In the genomic region with DNA sequence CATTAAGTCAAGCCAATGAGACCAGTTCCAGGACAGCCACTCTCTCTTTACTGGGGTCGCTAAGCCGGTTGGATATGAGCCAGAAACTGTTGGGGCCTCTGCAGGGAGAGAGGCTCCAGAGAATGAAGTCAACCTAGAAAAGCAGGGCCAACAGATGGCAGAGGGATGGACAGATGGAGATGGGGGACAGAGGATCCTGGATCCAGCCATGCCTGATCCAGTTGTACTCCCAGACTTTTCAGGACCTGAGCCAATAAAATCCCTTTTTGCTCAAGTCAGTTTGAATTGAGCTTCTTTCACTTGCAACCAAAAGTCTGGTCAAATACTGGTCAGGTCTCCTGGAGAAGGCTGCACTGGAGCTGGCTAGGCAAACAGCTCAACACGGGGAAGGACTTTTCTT, we compare ENCODE assay signal across 11 cellular contexts. TPM values are rescaled to one million over a fixed set of nuclear protein-coding genes. Genes with fewer than 3 reads are reported as not detected.
DNase-seq lines count a peak whose midpoint lies in the region; ATAC-seq and TF ChIP-seq lines count a peak whose summit lies in the region.
"Had no signal": no experiment of that assay in that cellular context is flagged by ENCODE, and none has a peak within 500 bp of the region (broad histone marks: within the 10 kb centered on the region; RNA-seq: fewer than 3 reads in every experiment).

No MANE protein-coding gene starts in this region.

- H3K4me3 Mint-ChIP-seq in activated CD8-positive, alpha-beta memory T cell treated with anti-CD3 and anti-CD28 coated beads, Interleukin-2, amount 10 ng/mL, durations not matched to agents 7 days and 5 days = peak overlapping the region; percentile 99
- H3K4me3 Mint-ChIP-seq in activated T-helper 1 cell treated with anti-CD3 and anti-CD28 coated beads, Interleukin-12 subunit alpha, Interleukin-12 subunit beta, Interleukin-2, Interleukin-4 antibody, amounts not matched to agents 30 ng/mL and 10 ng/mL and 1 ng/mL, durations not matched to agents 14 hours and 24 hours and 36 hours = peak overlapping the region; percentile 96
- peak overlapping the region; percentile 14 to 97 (median 92) for H3K4me3 Mint-ChIP-seq in immature natural killer cell

- no peak overlapping the region for H3K27ac Mint-ChIP-seq in activated CD8-positive, alpha-beta memory T cell treated with anti-CD3 and anti-CD28 coated beads, Interleukin-2, amount 10 ng/mL, durations not matched to agents 7 days and 5 days
- H3K27ac Mint-ChIP-seq in activated T-helper 1 cell treated with anti-CD3 and anti-CD28 coated beads, Interleukin-12 subunit alpha, Interleukin-12 subunit beta, Interleukin-2, Interleukin-4 antibody, amounts not matched to agents 30 ng/mL and 10 ng/mL and 1 ng/mL, durations not matched to agents 14 hours and 24 hours and 36 hours = peak overlapping the region; percentile 10
- peak overlapping the region in 3 of 6 donors; percentile 0 to 40 (median 15) for H3K27ac Mint-ChIP-seq in immature natural killer cell

- 47% methylated on average over 3 of the region's 3 CpGs for WGBS in suprapubic skin

- TF ChIP-seq POLR2A in suprapubic skin (IDR thresholded peaks at IDR 0.05) = no peak

- no peaks in the 10 kb centered on the region for H3K27me3 ChIP-seq in suprapubic skin
- H3K27me3 ChIP-seq: BLaER1 had no signal

- peaks cover 4% of the 10 kb centered on the region for H3K9me3 Mint-ChIP-seq in activated CD8-positive, alpha-beta memory T cell treated with anti-CD3 and anti-CD28 coated beads, Interleukin-2, amount 10 ng/mL, durations not matched to agents 7 days and 5 days (ENCODE audit: low read depth)
- no peaks in the 10 kb centered on the region for H3K9me3 Mint-ChIP-seq in activated T-helper 1 cell treated with anti-CD3 and anti-CD28 coated beads, Interleukin-12 subunit alpha, Interleukin-12 subunit beta, Interleukin-2, Interleukin-4 antibody, amounts not matched to agents 30 ng/mL and 10 ng/mL and 1 ng/mL, durations not matched to agents 14 hours and 24 hours and 36 hours
- no peaks in the 10 kb centered on the region for H3K9me3 Mint-ChIP-seq in immature natural killer cell

- H3K9me3 ChIP-seq in suprapubic skin = no peaks in the 10 kb centered on the region
- H3K9me3 ChIP-seq: sigmoid colon had no signal

- no peak for TF ChIP-seq CTCF in suprapubic skin (IDR thresholded peaks at IDR 0.05)

- CTCF ChIA-PET in activated CD8-positive, alpha-beta memory T cell treated with anti-CD3 and anti-CD28 coated beads, Interleukin-2, amount 10 ng/mL, durations not matched to agents 7 days and 5 days (lab: Charles Lee) = interaction anchor here (2.7 to 4.6 kb wide), 2 partner anchors 61 to 111 kb away, joined by 10 to 19 read pairs; no protein-coding TSS in a partner anchor

- peaks cover 12% of the 10 kb centered on the region for H3K27me3 Mint-ChIP-seq in activated CD8-positive, alpha-beta memory T cell treated with anti-CD3 and anti-CD28 coated beads, Interleukin-2, amount 10 ng/mL, durations not matched to agents 7 days and 5 days
- H3K27me3 Mint-ChIP-seq in activated T-helper 1 cell treated with anti-CD3 and anti-CD28 coated beads, Interleukin-12 subunit alpha, Interleukin-12 subunit beta, Interleukin-2, Interleukin-4 antibody, amounts not matched to agents 30 ng/mL and 10 ng/mL and 1 ng/mL, durations not matched to agents 14 hours and 24 hours and 36 hours (ENCODE audit: insufficient read depth) = peaks cover under 1% of the 10 kb centered on the region
- peaks cover 0 to 10% (median 8%) of the 10 kb centered on the region in 3 donors for H3K27me3 Mint-ChIP-seq in immature natural killer cell (ENCODE audit: low read depth in 3 of 3)

- H3K36me3 ChIP-seq in suprapubic skin = peaks cover 12% of the 10 kb centered on the region
- H3K36me3 ChIP-seq: BLaER1, sigmoid colon had no signal

- peaks cover 49% of the 10 kb centered on the region for H3K36me3 Mint-ChIP-seq in activated CD8-positive, alpha-beta memory T cell treated with anti-CD3 and anti-CD28 coated beads, Interleukin-2, amount 10 ng/mL, durations not matched to agents 7 days and 5 days
- H3K36me3 Mint-ChIP-seq in activated T-helper 1 cell treated with anti-CD3 and anti-CD28 coated beads, Interleukin-12 subunit alpha, Interleukin-12 subunit beta, Interleukin-2, Interleukin-4 antibody, amounts not matched to agents 30 ng/mL and 10 ng/mL and 1 ng/mL, durations not matched to agents 14 hours and 24 hours and 36 hours (ENCODE audit: low read depth) = peaks cover 48% of the 10 kb centered on the region
- peaks cover 5 to 18% (median 9%) of the 10 kb centered on the region in 3 donors for H3K36me3 Mint-ChIP-seq in immature natural killer cell

- ATAC-seq in activated CD8-positive, alpha-beta memory T cell treated with anti-CD3 and anti-CD28 coated beads, Interleukin-2, amount 10 ng/mL, durations not matched to agents 7 days and 5 days = no peak
- ATAC-seq in GM19455 (IDR thresholded peaks at IDR 0.05; ENCODE audit: unreplicated experiment) (no peak), HG02798 (IDR thresholded peaks at IDR 0.05; ENCODE audit: poor library complexity, unreplicated experiment) (no peak)

- H3K27ac ChIP-seq in suprapubic skin = peak overlapping the region; percentile 8
- H3K27ac ChIP-seq: BLaER1, sigmoid colon had no signal

- no peak for DNase-seq in activated CD8-positive, alpha-beta memory T cell treated with anti-CD3 and anti-CD28 coated beads, Interleukin-2, amount 10 ng/mL, durations not matched to agents 7 days and 5 days
- no peak for DNase-seq in activated CD8-positive, alpha-beta memory T cell treated with anti-CD3 and anti-CD28 coated beads, Interleukin-2, amount 50 U/mL, for 48 hours
- DNase-seq in activated T-helper 1 cell treated with anti-CD3 and anti-CD28 coated beads, Interleukin-12 subunit alpha, Interleukin-12 subunit beta, Interleukin-2, Interleukin-4 antibody, amounts not matched to agents 30 ng/mL and 10 ng/mL and 1 ng/mL, durations not matched to agents 14 hours and 24 hours and 36 hours (ENCODE audit: low spot score) = no peak
- DNase-seq in immature natural killer cell = no peak
- DNase-seq in suprapubic skin (ENCODE audit: low spot score in 2 of 2) = no peak
- no peak for DNase-seq in GM19240 (ENCODE audit: insufficient read length, low spot score)
- DNase-seq: NCI-H1417 treated with DMSO at 0.1 percent for 48 hours, sigmoid colon had no signal

- peak overlapping the region; percentile 56 for H3K4me3 ChIP-seq in suprapubic skin
- H3K4me3 ChIP-seq: BLaER1, sigmoid colon had no signal

- intact Hi-C loops in activated T-helper 1 cell treated with anti-CD3 and anti-CD28 coated beads, Interleukin-12 subunit alpha, Interleukin-12 subunit beta, Interleukin-2, Interleukin-4 antibody, amounts not matched to agents 30 ng/mL and 10 ng/mL and 1 ng/mL, durations not matched to agents 14 hours and 24 hours and 36 hours (cut with micrococcal nuclease) = loop anchor here (5.0 to 10.0 kb wide), 2 partner anchors 480 to 682 kb away; partner anchors contain the start of genes CYB5RL, MRPL37 and SSBP3

- peaks cover 52% of the 10 kb centered on the region for H3K4me1 ChIP-seq in suprapubic skin

- peaks cover 60% of the 10 kb centered on the region for H3K4me1 Mint-ChIP-seq in activated CD8-positive, alpha-beta memory T cell treated with anti-CD3 and anti-CD28 coated beads, Interleukin-2, amount 10 ng/mL, durations not matched to agents 7 days and 5 days
- peaks cover 69% of the 10 kb centered on the region for H3K4me1 Mint-ChIP-seq in activated T-helper 1 cell treated with anti-CD3 and anti-CD28 coated beads, Interleukin-12 subunit alpha, Interleukin-12 subunit beta, Interleukin-2, Interleukin-4 antibody, amounts not matched to agents 30 ng/mL and 10 ng/mL and 1 ng/mL, durations not matched to agents 14 hours and 24 hours and 36 hours (ENCODE audit: low read depth)
- H3K4me1 Mint-ChIP-seq in immature natural killer cell = peaks cover 37 to 46% of the 10 kb centered on the region in 2 donors

- TF ChIP-seq EP300 in suprapubic skin (IDR thresholded peaks at IDR 0.05) = no peak

RNA-seq across cellular contexts. Expression of gene DHCR24, which starts 2.2 kb away (rescaled TPM):
- total RNA-seq in activated CD8-positive, alpha-beta memory T cell treated with anti-CD3 and anti-CD28 coated beads, Interleukin-2, amount 10 ng/mL, durations not matched to agents 7 days and 5 days = 100 to 1,000 TPM; 121 to 187 TPM
- 206 and 211 TPM in 2 replicates for total RNA-seq in activated T-helper 1 cell treated with anti-CD3 and anti-CD28 coated beads, Interleukin-12 subunit alpha, Interleukin-12 subunit beta, Interleukin-2, Interleukin-4 antibody, amounts not matched to agents 30 ng/mL and 10 ng/mL and 1 ng/mL, durations not matched to agents 14 hours and 24 hours and 36 hours
- 10 to 100 TPM; 15.4 to 23.8 (median 17.0) TPM for polyA plus RNA-seq in immature natural killer cell
- total RNA-seq in suprapubic skin = 100 to 1,000 TPM; 167 to 525 (median 389) TPM
